In the genomic region with DNA sequence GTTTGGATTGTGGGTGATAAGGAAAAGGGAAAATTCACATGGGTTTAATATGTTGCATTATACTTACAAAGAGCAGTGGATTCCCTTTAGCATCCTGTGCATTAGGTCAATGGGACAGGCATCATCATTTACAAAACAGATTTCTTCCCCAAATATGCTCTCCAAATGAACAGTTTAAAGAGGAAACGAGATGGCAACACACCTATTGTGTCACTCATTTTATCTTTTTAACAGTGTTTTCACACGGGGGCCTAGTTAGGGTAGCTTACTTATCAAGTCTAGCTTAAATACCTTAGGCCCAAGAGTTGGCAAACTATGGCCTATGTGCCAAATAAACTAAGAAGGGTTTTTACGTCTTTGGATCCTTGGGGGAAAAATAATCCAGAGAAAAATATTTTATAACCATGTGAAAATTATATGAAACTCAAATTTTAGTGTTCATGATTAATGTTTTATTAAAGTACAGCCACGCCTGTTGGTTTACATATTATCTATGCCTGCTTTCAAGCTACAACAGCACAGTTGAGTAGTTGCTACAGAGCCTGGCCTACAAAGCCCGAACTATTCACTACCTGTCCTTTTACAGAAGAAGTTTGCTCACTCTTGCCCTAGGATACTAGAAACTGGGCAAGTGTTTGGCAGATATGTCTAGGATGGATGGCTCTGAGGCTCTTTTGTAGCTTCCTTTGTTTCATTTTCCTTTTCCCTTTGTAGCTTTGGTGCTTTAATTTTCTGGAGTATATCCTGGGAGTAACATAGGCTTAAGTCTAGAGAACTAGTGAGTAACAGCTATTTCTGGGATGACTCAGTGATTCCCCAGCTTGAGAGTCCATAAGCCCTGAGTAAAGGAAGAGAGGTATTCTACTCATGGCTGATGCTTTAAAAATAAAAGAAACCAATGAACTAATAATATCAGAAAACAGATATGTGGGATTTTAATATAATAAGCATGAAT, we compare ENCODE assay signal across 10 cellular contexts. TPM values are rescaled to one million over a fixed set of nuclear protein-coding genes. Genes with fewer than 3 reads are reported as not detected.
DNase-seq lines count a peak whose midpoint lies in the region; ATAC-seq, FAIRE-seq and TF ChIP-seq lines count a peak whose summit lies in the region.
"Had no signal": no experiment of that assay in that cellular context is flagged by ENCODE, and none has a peak within 500 bp of the region (broad histone marks: within the 10 kb centered on the region; RNA-seq: fewer than 3 reads in every experiment).

No MANE protein-coding gene starts in this region.

- no peak overlapping the region for H3K4me3 Mint-ChIP-seq in osteocyte (ENCODE audit: unreplicated experiment)

- H2AFZ ChIP-seq in endothelial cell of umbilical vein (ENCODE audit: low read depth, low read length) = no peak overlapping the region

- H3K9me3 ChIP-seq in endothelial cell of umbilical vein (replicated peaks; ENCODE audit: control insufficient read depth, insufficient read depth, low read length) (no peaks in the 10 kb centered on the region), right cardiac atrium (ENCODE audit: control insufficient read depth, low read length) (no peaks in the 10 kb centered on the region)

- dilution Hi-C loops in endothelial cell of umbilical vein (cut with MboI; ENCODE audit: extremely low pct_ligation_motif_present, low sequenced_read_pairs) = no loop called here

- peak overlapping the region; percentile 87 for H3K27ac Mint-ChIP-seq in osteocyte (ENCODE audit: unreplicated experiment)

- H4K20me1 ChIP-seq in endothelial cell of umbilical vein (replicated peaks; ENCODE audit: control insufficient read depth, extremely low read depth, insufficient read depth, low read length) = no peaks in the 10 kb centered on the region

- no peaks in the 10 kb centered on the region for H3K27me3 Mint-ChIP-seq in osteocyte (ENCODE audit: unreplicated experiment)

- H3K9me3 Mint-ChIP-seq in osteocyte (ENCODE audit: unreplicated experiment) = no peaks in the 10 kb centered on the region

- no TSS peak for BruUV-seq in endothelial cell of umbilical vein (replicated peaks; lab: Mats Ljungman, UMichigan)

- peak; percentile 89 for DNase-seq in EL
- peak; percentile 85 for DNase-seq in NCI-H226
- DNase-seq in endothelial cell of umbilical vein (ENCODE audit: low read depth, low spot score) = peak; percentile 49
- no peak for DNase-seq in osteocyte (ENCODE audit: extremely low spot score, unreplicated experiment)
- DNase-seq in MV-4-11 (lab: John Stamatoyannopoulos, UW) = no peak
- DNase-seq in right cardiac atrium = no peak
- DNase-seq in activated CD8-positive, alpha-beta memory T cell treated with anti-CD3 and anti-CD28 coated beads, Interleukin-2, amount 50 U/mL, for 4 hours = no peak
- DNase-seq: GDM1, RPMI8226 had no signal

- H3K4me1 ChIP-seq in endothelial cell of umbilical vein (ENCODE audit: control insufficient read depth, extremely low read depth, insufficient read depth, low read length) (peaks cover 15% of the 10 kb centered on the region), right cardiac atrium (ENCODE audit: control insufficient read depth, insufficient read depth, low read length) (peaks cover 9% of the 10 kb centered on the region)

- intact Hi-C loops in endothelial cell of umbilical vein (cut with micrococcal nuclease) = no loop called here
- intact Hi-C loops in right cardiac atrium (cut with DNase I) = no loop called here

- 64% methylated on average over 5 of the region's 5 CpGs for WGBS in right cardiac atrium

- no peak for TF ChIP-seq POLR2A in endothelial cell of umbilical vein (IDR thresholded peaks at IDR 0.05; ENCODE audit: low read depth, low read length)

- peaks cover 60% of the 10 kb centered on the region for H3K4me1 Mint-ChIP-seq in osteocyte (ENCODE audit: unreplicated experiment)

- H3K4me3 ChIP-seq in endothelial cell of umbilical vein (replicated peaks in 1 of 3; ENCODE audit: insufficient read depth in 1 of 3, low read depth in 1 of 3, low read length in 3 of 3) (no peak overlapping the region), right cardiac atrium (ENCODE audit: low read length) (no peak overlapping the region)

- ATAC-seq in HG03460 (IDR thresholded peaks at IDR 0.05; ENCODE audit: unreplicated experiment) (no peak), right cardiac atrium (no peak)

- H3K9ac ChIP-seq in endothelial cell of umbilical vein (replicated peaks; ENCODE audit: extremely low read depth, insufficient read depth, low read length) = no peak overlapping the region

- CTCF ChIA-PET in endothelial cell of umbilical vein (lab: Charles Lee) = interaction anchor here (1.0 to 1.3 kb wide), 2 partner anchors 9 to 11 kb away, joined by 3 read pairs; no protein-coding TSS in a partner anchor

- peak overlapping the region; percentile 58 for H3K4me2 ChIP-seq in endothelial cell of umbilical vein (ENCODE audit: insufficient read depth, low read length)

- H3K79me2 ChIP-seq in endothelial cell of umbilical vein (ENCODE audit: control insufficient read depth, insufficient read depth, low read length) = peaks cover 61% of the 10 kb centered on the region

- H3K36me3 Mint-ChIP-seq in osteocyte (ENCODE audit: unreplicated experiment) = peaks cover 2% of the 10 kb centered on the region

- no peak for TF ChIP-seq CTCF in endothelial cell of umbilical vein (IDR thresholded peaks at IDR 0.05; ENCODE audit: extremely low read depth in 1 of 2, insufficient read depth in 1 of 2, low read depth in 1 of 2, low read length in 2 of 2)
- TF ChIP-seq CTCF in osteocyte (IDR thresholded peaks at IDR 0.05) = no peak

- no peaks in the 10 kb centered on the region for H3K9me1 ChIP-seq in endothelial cell of umbilical vein (replicated peaks; ENCODE audit: control insufficient read depth, extremely low read depth, insufficient read depth, low read length)

- POLR2A ChIA-PET in endothelial cell of umbilical vein (lab: Charles Lee) = no interaction called here

- H3K27me3 ChIP-seq in endothelial cell of umbilical vein (ENCODE audit: control insufficient read depth in 2 of 2, insufficient read depth in 2 of 2, low read length in 2 of 2) (no peaks in the 10 kb centered on the region), right cardiac atrium (ENCODE audit: control insufficient read depth, insufficient read depth) (no peaks in the 10 kb centered on the region)

- H3K27ac ChIP-seq in endothelial cell of umbilical vein (ENCODE audit: insufficient read depth, low read depth, low read length) (peak overlapping the region; percentile 12), right cardiac atrium (ENCODE audit: low read length) (no peak overlapping the region)

- H3K36me3 ChIP-seq in endothelial cell of umbilical vein (ENCODE audit: control insufficient read depth in 2 of 2, extremely low read depth in 1 of 2, insufficient read depth in 2 of 2, low read length in 2 of 2) = no peaks in the 10 kb centered on the region

- FAIRE-seq in endothelial cell of umbilical vein (lab: Jason Lieb, UNC) = no peak

TF ChIP-seq in endothelial cell of umbilical vein, 7 proteins besides CTCF, POLR2A, EP300 and RAD21:
- TF ChIP-seq EZH2 (IDR thresholded peaks at IDR 0.05; ENCODE audit: borderline replicate concordance, low read depth, low read length, severe bottlenecking) (no peak), JUN (IDR thresholded peaks at IDR 0.05; ENCODE audit: borderline replicate concordance, insufficient read depth, insufficient read length, low read depth) (peak; percentile 2), POLR2AphosphoS5 (IDR thresholded peaks at IDR 0.05; ENCODE audit: insufficient read depth, low read depth, low read length) (no peak), FOS (IDR thresholded peaks at IDR 0.05; ENCODE audit: borderline replicate concordance, insufficient read depth, low read length) (peak; percentile 57), MYC (IDR thresholded peaks at IDR 0.05; ENCODE audit: low read depth, low read length) (no peak), MAX (IDR thresholded peaks at IDR 0.05; ENCODE audit: insufficient read depth, insufficient read length) (no peak), GATA2 (IDR thresholded peaks at IDR 0.05; ENCODE audit: insufficient read depth, insufficient read length, low read depth, low read length) (no peak)
TF ChIP-seq in endothelial cell of umbilical vein: peak in this region for 2.

RNA-seq across cellular contexts. Expression of gene NUP93, which starts 12.4 kb away (rescaled TPM):
- 111 and 124 TPM in 2 replicates for total RNA-seq in endothelial cell of umbilical vein
- polyA plus RNA-seq in endothelial cell of umbilical vein = 62.3 and 66.6 TPM in 2 replicates
- 58.6 and 86.9 TPM in 2 replicates for polyA plus RNA-seq in endothelial cell of umbilical vein (2011; cell fraction: cytosol; rRNA removed)
- polyA plus RNA-seq in endothelial cell of umbilical vein (2011; cell fraction: nucleus; rRNA removed) = 129 and 138 TPM in 2 replicates
- polyA plus RNA-seq in endothelial cell of umbilical vein (2012) = 75.5 and 95.7 TPM in 2 replicates
- 105 and 119 TPM in 2 replicates for polyA minus RNA-seq in endothelial cell of umbilical vein
- polyA minus RNA-seq in endothelial cell of umbilical vein (2011; cell fraction: cytosol; rRNA and poly(A)+ RNA removed) = 58.9 TPM
- polyA minus RNA-seq in endothelial cell of umbilical vein (2011; cell fraction: nucleus; rRNA and poly(A)+ RNA removed) = 53.2 and 69.0 TPM in 2 replicates
- total RNA-seq in osteocyte = 81.7 and 85.1 TPM in 2 replicates
- 10 to 100 TPM; 26.7 to 36.0 (median 30.4) TPM for total RNA-seq in right cardiac atrium
- 18.9 TPM for polyA plus RNA-seq in right cardiac atrium

Comparison
In these comparisons a context has a peak if more than half of its experiments do, and no peak if none do; other contexts are left out.
1. DNase-seq: peak in EL (single experiment), NCI-H226 (single experiment) and endothelial cell of umbilical vein (single experiment); none in osteocyte (single experiment), MV-4-11 (single experiment), right cardiac atrium (0 of 3) and activated CD8-positive, alpha-beta memory T cell treated with anti-CD3 and anti-CD28 coated beads, Interleukin-2, amount 50 U/mL, for 4 hours (single experiment).